In the genomic region with DNA sequence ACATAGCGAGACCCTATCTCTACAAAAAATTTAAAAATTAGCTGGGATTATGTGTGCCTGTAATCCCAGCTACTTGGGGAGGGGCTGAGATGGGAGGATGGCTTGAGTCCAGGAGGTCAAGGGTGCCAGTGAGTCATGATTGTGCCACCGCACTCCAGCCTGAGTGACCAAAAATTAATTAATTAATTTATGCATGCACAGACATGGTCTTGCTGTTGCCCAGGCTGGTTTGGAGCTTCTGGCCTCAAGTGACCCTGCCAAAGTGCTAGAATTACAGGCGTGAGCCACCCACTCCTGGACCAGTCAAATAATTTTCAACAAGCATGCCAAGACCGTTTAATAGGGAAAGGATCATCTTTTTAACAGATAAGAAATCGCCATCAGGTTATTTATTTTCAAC, we compare ENCODE assay signal across 25 cellular contexts. TPM values are rescaled to one million over a fixed set of nuclear protein-coding genes. Genes with fewer than 3 reads are reported as not detected.
DNase-seq lines count a peak whose midpoint lies in the region; ATAC-seq and TF ChIP-seq lines count a peak whose summit lies in the region.
"Had no signal": no experiment of that assay in that cellular context is flagged by ENCODE, and none has a peak within 500 bp of the region (broad histone marks: within the 10 kb centered on the region; RNA-seq: fewer than 3 reads in every experiment).

No MANE protein-coding gene starts in this region.

- peaks cover 81% of the 10 kb centered on the region for H3K36me3 ChIP-seq in upper lobe of right lung
- H3K36me3 ChIP-seq: BE2C had no signal

- peaks cover 63% of the 10 kb centered on the region for H3K36me3 Mint-ChIP-seq in central memory CD8-positive, alpha-beta T cell (ENCODE audit: insufficient read depth)

- TF ChIP-seq CTCF in upper lobe of right lung (IDR thresholded peaks at IDR 0.05): no peak

- peaks cover 5% of the 10 kb centered on the region for H3K4me1 Mint-ChIP-seq in central memory CD8-positive, alpha-beta T cell
- H3K4me1 Mint-ChIP-seq: CD4-positive, CD25-positive, alpha-beta regulatory T cell had no signal

- no peak overlapping the region for H3K27ac ChIP-seq in upper lobe of right lung
- H3K27ac ChIP-seq: GM23248, HL-60 had no signal

- no peaks in the 10 kb centered on the region for H3K9me3 ChIP-seq in upper lobe of right lung
- H3K9me3 ChIP-seq: BE2C had no signal

- no peak for ATAC-seq in central memory CD8-positive, alpha-beta T cell (replicated peaks; ENCODE audit: extremely low read depth, poor library complexity, severe bottlenecking)
- ATAC-seq in upper lobe of right lung (peak; percentile 40), GM18868 (IDR thresholded peaks at IDR 0.05; ENCODE audit: unreplicated experiment) (no peak)
- ATAC-seq: Right ventricle myocardium inferior had no signal

- H3K4me3 ChIP-seq in upper lobe of right lung: no peak overlapping the region
- H3K4me3 ChIP-seq: GM23248 had no signal

- no peaks in the 10 kb centered on the region for H3K27me3 ChIP-seq in upper lobe of right lung
- H3K27me3 ChIP-seq: BE2C had no signal

- intact Hi-C loops in upper lobe of right lung (cut with DNase I): no loop called here

- DNase-seq in NCI-H2196 treated with DMSO at 0.1 percent for 48 hours (lab: John Stamatoyannopoulos, UW; ENCODE audit: unreplicated experiment) (peak; percentile 62), myocyte (ENCODE audit: low read depth) (peak; percentile 31), upper lobe of right lung (no peak), NCI-H1436 (lab: John Stamatoyannopoulos, UW) (no peak), NCI-H1436 treated with DMSO at 0.1 percent for 48 hours (lab: John Stamatoyannopoulos, UW) (no peak)
- no peak for DNase-seq in central memory CD8-positive, alpha-beta T cell (ENCODE audit: low spot score in 2 of 2)
- DNase-seq: BE2C; CD4-positive, CD25-positive, alpha-beta regulatory T cell; COR-L47; DND-41; GM23248; H9; HFFc6; KBM-7; NCI-H1105; NCI-H1694; NCI-H2081; NCI-H2171; NCI-H446 treated with DMSO at 0.1 percent for 48 hours; NCI-H526 treated with DMSO at 0.1 percent for 48 hours; OCI-M1 had no signal

- no peaks in the 10 kb centered on the region for H3K27me3 Mint-ChIP-seq in central memory CD8-positive, alpha-beta T cell
- H3K27me3 Mint-ChIP-seq: CD4-positive, CD25-positive, alpha-beta regulatory T cell had no signal

- H3K27ac Mint-ChIP-seq in central memory CD8-positive, alpha-beta T cell (ENCODE audit: low read depth): peak overlapping the region; percentile 78
- H3K27ac Mint-ChIP-seq: H9, HFFc6 had no signal

- no peaks in the 10 kb centered on the region for H3K9me3 Mint-ChIP-seq in central memory CD8-positive, alpha-beta T cell
- H3K9me3 Mint-ChIP-seq: H9, HFFc6 had no signal

- no peak overlapping the region for H3K4me3 Mint-ChIP-seq in central memory CD8-positive, alpha-beta T cell
- H3K4me3 Mint-ChIP-seq: CD4-positive, CD25-positive, alpha-beta regulatory T cell; H9; HFFc6 had no signal

- no peaks in the 10 kb centered on the region for H3K4me1 ChIP-seq in upper lobe of right lung
- H3K4me1 ChIP-seq: BE2C had no signal

RNA-seq across cellular contexts. Expression of gene TFCP2L1, which starts 57.7 kb away (rescaled TPM):
- under 0.01 TPM in 1 of 2 replicates, not detected in the other for total RNA-seq in myocyte
- not detected for polyA plus RNA-seq in myocyte (2012)
- 22.0 TPM for total RNA-seq in upper lobe of right lung
- total RNA-seq: A673, GM23248 had no signal
- polyA plus RNA-seq: CD4-positive, CD25-positive, alpha-beta regulatory T cell; GM23248 had no signal

Comparison
In these comparisons a context has a peak if more than half of its experiments do, and no peak if none do; other contexts are left out.
1. DNase-seq: peak in NCI-H2196 treated with DMSO at 0.1 percent for 48 hours (single experiment) and myocyte (single experiment); none in central memory CD8-positive, alpha-beta T cell (0 of 2), upper lobe of right lung (single experiment), NCI-H1436 (single experiment) and NCI-H1436 treated with DMSO at 0.1 percent for 48 hours (single experiment).
2. RNA of gene TFCP2L1, which starts 57.7 kb away (total RNA-seq): 22.0 TPM in upper lobe of right lung (single experiment); under 0.01 TPM in myocyte; every median in the first group is over 10 times any median in the second.